In genomic region chr1:221824025-221824424, GRCh38 we compare ENCODE assay signal across 12 cellular contexts.
DNase-seq lines count a peak whose midpoint lies in the region; ATAC-seq and TF ChIP-seq lines count a peak whose summit lies in the region.
"Had no signal": no experiment of that assay in that cellular context is flagged by ENCODE, and none has a peak within 500 bp of the region (broad histone marks: within the 10 kb centered on the region; RNA-seq: fewer than 3 reads in every experiment).

No MANE protein-coding gene starts in this region.

- in situ Hi-C loops in KBM-7 (cut with MboI; ENCODE audit: low pct_unique_long_range_greater_than_20kb, low sequenced_read_pairs): no loop called here

- no peaks in the 10 kb centered on the region for H3K9me3 ChIP-seq in esophagus squamous epithelium

- intact Hi-C loops in esophagus squamous epithelium (cut with DNase I): no loop called here

- peak; percentile 56 for DNase-seq in AG20443 (ENCODE audit: low spot score)
- DNase-seq in dermis microvascular lymphatic vessel endothelial cell (ENCODE audit: low read depth in 2 of 2): peak; percentile 94 to 99
- DNase-seq in esophagus squamous epithelium (lab: John Stamatoyannopoulos, UW): no peak
- DNase-seq in KBM-7: no peak
- DNase-seq in activated CD8-positive, alpha-beta memory T cell treated with anti-CD3 and anti-CD28 coated beads, Interleukin-2, amount 50 U/mL, for 4 hours: no peak
- DNase-seq: cerebellar nuclear complex, left cardiac atrium, NCI-H526, posterior cingulate gyrus had no signal

- peaks cover 0 to 13% (median 0%) of the 10 kb centered on the region in 3 donors for H3K4me1 ChIP-seq in esophagus squamous epithelium

- H3K27me3 ChIP-seq in esophagus squamous epithelium: no peaks in the 10 kb centered on the region

- 92% methylated on average over 2 of the region's 2 CpGs; no CpG with 5 or more reads in 1 of the 2 donors for WGBS in esophagus squamous epithelium, 2 donors

- ATAC-seq in GM19025 (IDR thresholded peaks at IDR 0.05; ENCODE audit: low read depth, unreplicated experiment) (peak; percentile 40), HG03469 (IDR thresholded peaks at IDR 0.05; ENCODE audit: unreplicated experiment) (peak; percentile 38), HG03139 (IDR thresholded peaks at IDR 0.05; ENCODE audit: unreplicated experiment) (no peak)

- no peak overlapping the region for H3K4me3 ChIP-seq in esophagus squamous epithelium

- no peaks in the 10 kb centered on the region for H3K36me3 ChIP-seq in esophagus squamous epithelium

- H3K27ac ChIP-seq in esophagus squamous epithelium: peak overlapping the region in 1 of 4 donors; percentile 14

- no peak for TF ChIP-seq CTCF in esophagus squamous epithelium (IDR thresholded peaks at IDR 0.05)

- TF ChIP-seq POLR2A in esophagus squamous epithelium (IDR thresholded peaks at IDR 0.05): no peak

Comparison
In these comparisons a context has a peak if more than half of its experiments do, and no peak if none do; other contexts are left out.
1. DNase-seq: peak in AG20443 (single experiment) and dermis microvascular lymphatic vessel endothelial cell (2 of 2); none in esophagus squamous epithelium (single experiment), KBM-7 (single experiment) and activated CD8-positive, alpha-beta memory T cell treated with anti-CD3 and anti-CD28 coated beads, Interleukin-2, amount 50 U/mL, for 4 hours (single experiment).